In the genomic region with DNA sequence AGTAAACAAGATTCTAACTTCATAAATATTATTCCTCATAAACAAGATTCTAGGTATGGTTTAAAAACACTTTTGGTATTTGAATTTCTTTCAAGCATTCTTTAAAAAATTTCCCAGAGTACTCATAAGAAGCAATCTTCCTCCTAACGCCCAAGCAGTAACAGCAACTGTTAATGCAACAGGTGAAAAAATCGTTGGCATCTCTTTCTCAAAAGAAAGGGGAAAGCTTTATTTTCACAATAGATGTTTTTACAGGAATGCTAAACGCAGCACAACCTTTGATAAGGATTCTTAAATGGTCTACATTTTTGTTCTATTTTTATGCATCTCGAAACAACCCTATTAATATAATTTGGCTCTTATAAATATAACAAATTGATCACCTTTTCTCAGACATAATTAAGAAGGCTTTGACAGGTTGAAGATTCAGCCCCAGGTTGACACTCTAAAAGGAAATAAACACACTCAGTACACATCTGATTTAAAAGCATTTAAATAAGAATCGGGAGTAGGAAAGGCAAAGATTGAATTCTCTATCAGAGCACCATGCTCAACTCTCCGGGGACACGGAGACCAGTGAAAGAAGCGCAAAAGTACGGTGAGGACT, we compare ENCODE assay signal across 8 cellular contexts. TPM values are rescaled to one million over a fixed set of nuclear protein-coding genes. Genes with fewer than 3 reads are reported as not detected.
DNase-seq lines count a peak whose midpoint lies in the region; ATAC-seq and TF ChIP-seq lines count a peak whose summit lies in the region.

No MANE protein-coding gene starts in this region.

- no peak for TF ChIP-seq CTCF in AG09309 (IDR thresholded peaks at IDR 0.05; ENCODE audit: control insufficient read depth, insufficient read depth, low read depth, low read length, missing control alignments)
- no peak for TF ChIP-seq CTCF in progenitor cell of endocrine pancreas (IDR thresholded peaks at IDR 0.05; ENCODE audit: unreplicated experiment)

- ATAC-seq in esophagus mucosa (no peak), HG03139 (IDR thresholded peaks at IDR 0.05; ENCODE audit: unreplicated experiment) (no peak)

- H3K27ac Mint-ChIP-seq in progenitor cell of endocrine pancreas, result no peak overlapping the region

- no peaks in the 10 kb centered on the region for H3K27me3 Mint-ChIP-seq in progenitor cell of endocrine pancreas

- no peaks in the 10 kb centered on the region for H3K9me3 Mint-ChIP-seq in progenitor cell of endocrine pancreas (ENCODE audit: low read depth)

- peak overlapping the region; percentile 54 for H3K27ac ChIP-seq in KOPT-K1 (ENCODE audit: low read depth, low read length, poor library complexity, severe bottlenecking)

- DNase-seq in AG09309 (ENCODE audit: low read depth) (no peak), cerebellar cortex (ENCODE audit: low spot score) (peak; percentile 44), progenitor cell of endocrine pancreas (ENCODE audit: low spot score, unreplicated experiment) (no peak), epidermal melanocyte (ENCODE audit: insufficient read length, low spot score) (no peak)

- H3K4me1 ChIP-seq in mucosa of stomach (ENCODE audit: control insufficient read depth, insufficient read depth, low read length), result peaks cover 4% of the 10 kb centered on the region

- H3K4me3 ChIP-seq in AG09309 (ENCODE audit: control insufficient read depth, low read depth, low read length) (peak overlapping the region; percentile 53), mucosa of stomach (ENCODE audit: low read length) (peak overlapping the region; percentile 89)

- no peak overlapping the region for H3K4me3 Mint-ChIP-seq in progenitor cell of endocrine pancreas (ENCODE audit: low read depth)

- no peaks in the 10 kb centered on the region for H3K27me3 ChIP-seq in mucosa of stomach (ENCODE audit: control insufficient read depth, insufficient read depth, low read length)

- H3K36me3 ChIP-seq in KOPT-K1 (ENCODE audit: insufficient read depth, low read length) (no peaks in the 10 kb centered on the region), mucosa of stomach (ENCODE audit: control insufficient read depth, insufficient read depth, low read length) (no peaks in the 10 kb centered on the region)

- peaks cover 12% of the 10 kb centered on the region for H3K4me1 Mint-ChIP-seq in progenitor cell of endocrine pancreas (ENCODE audit: low read depth)

- no peaks in the 10 kb centered on the region for H3K9me3 ChIP-seq in KOPT-K1 (ENCODE audit: insufficient read depth, low read length, poor library complexity, severe bottlenecking)
- H3K9me3 ChIP-seq in mucosa of stomach (ENCODE audit: control insufficient read depth, low read length), result no peaks in the 10 kb centered on the region

- H3K9ac ChIP-seq in mucosa of stomach (ENCODE audit: low read length), result peak overlapping the region; percentile 96

- H3K36me3 Mint-ChIP-seq in progenitor cell of endocrine pancreas (ENCODE audit: insufficient read depth), result peaks cover 3% of the 10 kb centered on the region

RNA-seq across cellular contexts. Expression of a gene that starts 0.6 kb away (rescaled TPM):
- 7.4 TPM for total RNA-seq in esophagus mucosa
- total RNA-seq in progenitor cell of endocrine pancreas, result 34.5 and 38.3 TPM in 2 replicates
